8 cellular contexts compared by ENCODE assay signal in the genomic region with DNA sequence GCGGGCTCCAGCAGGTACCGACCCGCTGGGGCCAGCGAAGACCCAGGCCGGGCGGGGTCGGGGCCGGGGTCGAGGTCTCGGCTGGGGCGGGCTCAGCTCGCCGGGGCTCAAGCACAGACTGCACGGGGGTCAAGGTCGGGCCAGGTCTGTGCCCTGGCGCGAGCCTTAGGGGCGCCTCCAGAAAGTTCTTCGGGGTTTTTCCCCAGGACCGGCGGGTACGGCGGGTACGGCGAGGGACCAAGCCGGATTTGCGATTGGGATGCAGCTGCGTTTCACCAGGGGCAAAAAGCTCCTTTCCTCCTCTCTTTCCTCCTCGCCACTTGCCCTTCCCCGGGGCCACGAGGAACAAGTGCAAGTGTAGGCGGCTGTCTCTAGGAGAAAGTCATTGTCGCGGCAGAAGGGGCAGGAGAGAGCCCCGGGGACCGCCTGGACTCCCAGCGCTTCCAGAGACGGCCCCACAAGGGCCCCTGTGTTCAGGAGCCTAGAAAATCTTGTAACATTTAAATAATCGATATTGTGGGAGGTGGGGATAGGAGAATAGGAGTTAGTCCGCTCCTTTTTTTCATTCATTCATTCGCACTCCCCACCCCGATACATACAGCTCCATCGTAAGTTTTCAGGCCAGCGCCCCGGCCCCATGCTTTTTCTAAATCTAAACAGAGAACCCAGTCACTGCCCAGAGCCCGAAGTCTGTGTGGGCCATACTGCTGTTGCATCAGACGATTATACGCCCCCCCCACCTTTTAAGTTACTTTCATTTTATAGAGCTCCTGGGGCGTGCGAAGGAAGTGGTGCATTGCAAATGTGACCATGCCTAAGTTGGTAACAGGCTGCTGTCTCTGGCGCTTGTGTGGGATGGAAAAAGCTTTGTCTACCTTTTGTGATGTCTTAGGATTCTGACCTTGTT. TPM values are rescaled to one million over a fixed set of nuclear protein-coding genes. Genes with fewer than 3 reads are reported as not detected.
A peak's percentile ranks its signal among the peaks of the same experiment; 100 is the strongest.
DNase-seq lines count a peak whose midpoint lies in the region; ATAC-seq and TF ChIP-seq lines count a peak whose summit lies in the region.

No MANE protein-coding gene starts in this region.

- WGBS in mesenchymal stem cell, result under 1% methylated on average over 35 of the region's 51 CpGs

- H2BK15ac ChIP-seq in mesenchymal stem cell (ENCODE audit: low read depth, poor library complexity, severe bottlenecking), result no peak overlapping the region

- peak overlapping the region in 1 of 2 experiments; percentile 54 for H3K4ac ChIP-seq in mesenchymal stem cell (ENCODE audit: low read depth in 1 of 2, low read length in 2 of 2)

- H3K27ac ChIP-seq in A673 (ENCODE audit: low read depth, low read length, poor library complexity, severe bottlenecking) (peak overlapping the region; percentile 91), mesenchymal stem cell (ENCODE audit: low read length, poor library complexity, severe bottlenecking) (peak overlapping the region; percentile 47)

- H3K4me2 ChIP-seq in mesenchymal stem cell (ENCODE audit: low read length, poor library complexity, severe bottlenecking), result peak overlapping the region; percentile 58

- peaks cover 1% of the 10 kb centered on the region for H3K79me1 ChIP-seq in mesenchymal stem cell (replicated peaks; ENCODE audit: low read length, poor library complexity, severe bottlenecking)

- H3K4me3 ChIP-seq in A673 (ENCODE audit: low read depth, low read length, poor library complexity, severe bottlenecking) (peak overlapping the region; percentile 95), mesenchymal stem cell (ENCODE audit: insufficient read depth in 1 of 2, low read depth in 1 of 2, low read length in 2 of 2) (peak overlapping the region; percentile 70 to 84)

- BruUV-seq in A673 (replicated peaks; lab: Mats Ljungman, UMichigan), result TSS peak; percentile 82

- intact Hi-C loops in A673 (cut with micrococcal nuclease; ENCODE audit: unreplicated experiment), result no loop called here

- DNase-seq in A673 (ENCODE audit: low spot score), result peak; percentile 90
- DNase-seq in NCI-H2171 treated with DMSO at 0.1 percent for 48 hours (lab: John Stamatoyannopoulos, UW), result peak; percentile 62
- DNase-seq in activated CD4-positive, CD25-positive, alpha-beta regulatory T cell treated with anti-CD3 and anti-CD28 coated beads, Interleukin-2, amount 50 U/mL, for 72 hours, result peak; percentile 59
- DNase-seq in dermis microvascular lymphatic vessel endothelial cell (ENCODE audit: low read depth in 2 of 2), result peak; percentile 37 to 83
- DNase-seq in mesenchymal stem cell, result peak; percentile 92
- DNase-seq in stimulated activated CD8-positive, alpha-beta memory T cell treated with anti-CD3 and anti-CD28 coated beads, Interleukin-4, amount 100 ng/mL, for 4 hours (ENCODE audit: low read depth in 2 of 2, low spot score in 1 of 2), result peak; percentile 43 to 46

- H3K18ac ChIP-seq in mesenchymal stem cell (ENCODE audit: low read depth in 1 of 2, low read length in 2 of 2), result peak overlapping the region; percentile 46 to 53

- no peak overlapping the region for H2AK5ac ChIP-seq in mesenchymal stem cell (ENCODE audit: low read length, severe bottlenecking)

- no peaks in the 10 kb centered on the region for H3K27me3 ChIP-seq in A673 (replicated peaks; ENCODE audit: insufficient read depth, low read depth, low read length, poor library complexity)
- H3K27me3 ChIP-seq in mesenchymal stem cell (ENCODE audit: control insufficient read depth in 1 of 2, insufficient read depth in 1 of 2, low read length in 2 of 2), result no peaks in the 10 kb centered on the region

- H3K4me1 ChIP-seq in A673 (ENCODE audit: insufficient read depth, low read length, poor library complexity, severe bottlenecking) (peaks cover 24% of the 10 kb centered on the region), mesenchymal stem cell (ENCODE audit: control insufficient read depth, insufficient read depth, low read depth, low read length) (peaks cover 4% of the 10 kb centered on the region)

- H3K9me3 ChIP-seq in A673 (ENCODE audit: low read depth, low read length, poor library complexity, severe bottlenecking) (no peaks in the 10 kb centered on the region), mesenchymal stem cell (ENCODE audit: control insufficient read depth, low read length) (no peaks in the 10 kb centered on the region)

- peak overlapping the region in 1 of 2 experiments; percentile 29 for H2BK12ac ChIP-seq in mesenchymal stem cell (ENCODE audit: low read length in 2 of 2)

- peak; percentile 19 for ATAC-seq in HG03064 (IDR thresholded peaks at IDR 0.05; ENCODE audit: low read depth, unreplicated experiment)

- no peak overlapping the region for H2AFZ ChIP-seq in mesenchymal stem cell (ENCODE audit: low read depth, low read length)

- CTCF ChIA-PET in A673 (lab: Charles Lee), result no interaction called here

- H3K36me3 ChIP-seq in A673 (ENCODE audit: insufficient read depth, low read length, poor library complexity, severe bottlenecking) (peaks cover 20% of the 10 kb centered on the region), mesenchymal stem cell (ENCODE audit: control insufficient read depth in 1 of 2, insufficient read depth in 2 of 2, low read depth in 1 of 2, low read length in 2 of 2) (peaks cover 0 to 12% of the 10 kb centered on the region in 2 experiments)

- peak overlapping the region; percentile 76 for H3K9ac ChIP-seq in mesenchymal stem cell (ENCODE audit: low read length)

- peak overlapping the region in 1 of 2 experiments; percentile 82 for H3K14ac ChIP-seq in mesenchymal stem cell (ENCODE audit: low read length in 2 of 2)

- TF ChIP-seq CTCF in A673 (conservative IDR thresholded peaks at IDR 0.05; ENCODE audit: low read depth, low read length), result no peak

- no peak overlapping the region for H4K91ac ChIP-seq in mesenchymal stem cell (ENCODE audit: low read length)

- H2BK120ac ChIP-seq in mesenchymal stem cell (ENCODE audit: low read depth, low read length), result no peak overlapping the region

- no peak overlapping the region for H4K8ac ChIP-seq in mesenchymal stem cell (ENCODE audit: low read length)

- TF ChIP-seq POLR2A in GM18526 (IDR thresholded peaks at IDR 0.05; ENCODE audit: extremely low read depth, insufficient read length), result peak; percentile 31

- H2BK5ac ChIP-seq in mesenchymal stem cell (ENCODE audit: low read depth, low read length, poor library complexity, severe bottlenecking), result no peak overlapping the region

- POLR2A ChIA-PET in A673 (lab: Charles Lee; ENCODE audit: low non-redundant PET), result interaction anchor here (0.5 to 1.1 kb wide), 5 partner anchors 12 to 1706 kb away, joined by 3 to 4 read pairs (median 3); no protein-coding TSS in a partner anchor

- peak overlapping the region in 1 of 2 experiments; percentile 50 for H3K23ac ChIP-seq in mesenchymal stem cell (ENCODE audit: low read length in 2 of 2)

RNA-seq across cellular contexts. Expression of a gene that starts 0.7 kb away (rescaled TPM):
- 43.6 TPM in 2 replicates for total RNA-seq in A673 (2021)
- 20.9 and 38.1 TPM in 2 replicates for total RNA-seq in dermis microvascular lymphatic vessel endothelial cell
- 84.5 TPM for polyA plus RNA-seq in mesenchymal stem cell (2013, experiment 1 of 2)
- 88.7 TPM for polyA plus RNA-seq in mesenchymal stem cell (2013, experiment 2 of 2)

Comparison
In these comparisons a context has a peak if more than half of its experiments do, and no peak if none do; other contexts are left out.
1. Peak in every context shown above with its lines: DNase-seq, ATAC-seq, H3K4me3 ChIP-seq and H3K27ac ChIP-seq.